Comparison of ENCODE assay signal across 7 cellular contexts in genomic region chr9:39030391-39031019, GRCh38.
A peak's percentile ranks its signal among the peaks of the same experiment; 100 is the strongest.
DNase-seq lines count a peak whose midpoint lies in the region; ATAC-seq, FAIRE-seq and TF ChIP-seq lines count a peak whose summit lies in the region.
"Not testable (repeated sequence)": the region's sequence is repeated elsewhere in the genome, so short reads cannot be mapped to it uniquely, and the experiment has no call there.

No MANE protein-coding gene starts in this region.

- ATAC-seq in GM18870 (IDR thresholded peaks at IDR 0.05; ENCODE audit: unreplicated experiment) (peak; percentile 48), HG03354 (IDR thresholded peaks at IDR 0.05; ENCODE audit: poor library complexity, severe bottlenecking, unreplicated experiment) (peak; percentile 73), foreskin keratinocyte (peak; percentile 97), lung (ENCODE audit: insufficient read depth, low FRiP score) (peak; percentile 60)
- ATAC-seq in activated CD8-positive, alpha-beta T cell treated with anti-CD3 and anti-CD28 coated beads for 36 hours: peak; percentile 42

- H3K9me3 Mint-ChIP-seq in activated CD8-positive, alpha-beta T cell treated with anti-CD3 and anti-CD28 coated beads for 36 hours: not testable (repeated sequence)

- CTCF ChIA-PET in activated CD8-positive, alpha-beta T cell treated with anti-CD3 and anti-CD28 coated beads for 36 hours (lab: Charles Lee): not testable (repeated sequence)

- DNase-seq in M059J (ENCODE audit: low read depth) (peak; percentile 50), bronchial epithelial cell (ENCODE audit: low read depth) (peak; percentile 100), foreskin keratinocyte (peak; percentile 92 to 94)
- not testable (repeated sequence) for DNase-seq in activated CD8-positive, alpha-beta T cell treated with anti-CD3 and anti-CD28 coated beads for 36 hours; lung (ENCODE audit: low spot score)

- not testable (repeated sequence) for H3K4me1 ChIP-seq in foreskin keratinocyte; lung (ENCODE audit: control insufficient read depth in 2 of 2, insufficient read depth in 2 of 2, low read length in 2 of 2)

- H3K36me3 ChIP-seq in bronchial epithelial cell (ENCODE audit: control insufficient read depth, insufficient read depth, low read length); lung (ENCODE audit: control insufficient read depth in 2 of 2, insufficient read depth in 2 of 2, low read length in 2 of 2): not testable (repeated sequence)

- H3K27ac Mint-ChIP-seq in activated CD8-positive, alpha-beta T cell treated with anti-CD3 and anti-CD28 coated beads for 36 hours: not testable (repeated sequence)

- not testable (repeated sequence) for H3K27me3 ChIP-seq in bronchial epithelial cell (ENCODE audit: control insufficient read depth, insufficient read depth, low read length); foreskin keratinocyte; lung (ENCODE audit: control insufficient read depth, insufficient read depth)

- H3K4me1 Mint-ChIP-seq in activated CD8-positive, alpha-beta T cell treated with anti-CD3 and anti-CD28 coated beads for 36 hours (ENCODE audit: low read depth): not testable (repeated sequence)

- not testable (repeated sequence) for FAIRE-seq in bronchial epithelial cell (lab: Jason Lieb, UNC)

- not testable (repeated sequence) for H3K27me3 Mint-ChIP-seq in activated CD8-positive, alpha-beta T cell treated with anti-CD3 and anti-CD28 coated beads for 36 hours

- 78 to 86% methylated on average over 4 to 5 of the region's 9 CpGs for WGBS in lung, 2 donors

- not testable (repeated sequence) for H3K4me3 Mint-ChIP-seq in activated CD8-positive, alpha-beta T cell treated with anti-CD3 and anti-CD28 coated beads for 36 hours

- H3K36me3 Mint-ChIP-seq in activated CD8-positive, alpha-beta T cell treated with anti-CD3 and anti-CD28 coated beads for 36 hours (ENCODE audit: low read depth): not testable (repeated sequence)

- intact Hi-C loops in activated CD8-positive, alpha-beta T cell treated with anti-CD3 and anti-CD28 coated beads for 36 hours (cut with micrococcal nuclease): not testable (repeated sequence)

- not testable (repeated sequence) for TF ChIP-seq CTCF in activated CD8-positive, alpha-beta T cell treated with anti-CD3 and anti-CD28 coated beads for 36 hours (IDR thresholded peaks at IDR 0.05); bronchial epithelial cell (IDR thresholded peaks at IDR 0.05; ENCODE audit: insufficient read depth, low read length, severe bottlenecking); foreskin keratinocyte (conservative IDR thresholded peaks at IDR 0.05); lung (IDR thresholded peaks at IDR 0.05; ENCODE audit: control extremely low read depth, extremely low read depth)

- not testable (repeated sequence) for H3K27ac ChIP-seq in foreskin keratinocyte; lung (ENCODE audit: low read depth in 1 of 2, low read length in 1 of 2)

- H3K9me3 ChIP-seq in lung (ENCODE audit: control insufficient read depth in 2 of 2, insufficient read depth in 1 of 2, low read length in 1 of 2): not testable (repeated sequence)

- POLR2A ChIA-PET in activated CD8-positive, alpha-beta T cell treated with anti-CD3 and anti-CD28 coated beads for 36 hours (lab: Charles Lee): not testable (repeated sequence)

- not testable (repeated sequence) for H3K4me3 ChIP-seq in bronchial epithelial cell (ENCODE audit: low read depth, low read length); lung

Comparison
In these comparisons a context has a peak if more than half of its experiments do, and no peak if none do; other contexts are left out.
1. ATAC-seq: peak in every context shown above with its lines; median percentile 97 in foreskin keratinocyte; 73 in HG03354; 60 in lung; 48 in GM18870; 42 in activated CD8-positive, alpha-beta T cell treated with anti-CD3 and anti-CD28 coated beads for 36 hours.